ENCODE assay signal across 9 cellular contexts in genomic region chr1:152870831-152871730, GRCh38. TPM values are rescaled to one million over a fixed set of nuclear protein-coding genes. Genes with fewer than 3 reads are reported as not detected.
DNase-seq lines count a peak whose midpoint lies in the region; ATAC-seq, FAIRE-seq and TF ChIP-seq lines count a peak whose summit lies in the region.
"Had no signal": no experiment of that assay in that cellular context is flagged by ENCODE, and none has a peak within 500 bp of the region (broad histone marks: within the 10 kb centered on the region; RNA-seq: fewer than 3 reads in every experiment).

No MANE protein-coding gene starts in this region.

- no peaks in the 10 kb centered on the region for H3K4me1 Mint-ChIP-seq in activated T-cell treated with anti-CD3 and anti-CD28 coated beads, Interleukin-2, amount 50 U/mL, for 24 hours (ENCODE audit: low read depth)
- H3K4me1 Mint-ChIP-seq: stimulated activated naive CD8-positive, alpha-beta T cell treated with anti-CD3 and anti-CD28 coated beads, Interleukin-15, amount 100 ng/mL, for 72 hours had no signal

- H3K27me3 ChIP-seq in adipocyte (replicated peaks; ENCODE audit: control insufficient read depth, insufficient read depth, low read length), result no peaks in the 10 kb centered on the region
- no peaks in the 10 kb centered on the region for H3K27me3 ChIP-seq in mesendoderm (ENCODE audit: insufficient read depth, low read length, poor library complexity)

- H3K4me1 ChIP-seq in adipocyte (ENCODE audit: control insufficient read depth, insufficient read depth, low read length) (no peaks in the 10 kb centered on the region), mesendoderm (ENCODE audit: control insufficient read depth, low read depth, low read length) (no peaks in the 10 kb centered on the region)

- no peak overlapping the region for H3K23ac ChIP-seq in mesendoderm (ENCODE audit: low read length)

- no peaks in the 10 kb centered on the region for H3K79me1 ChIP-seq in mesendoderm (ENCODE audit: low read length)

- no peak overlapping the region for H2BK5ac ChIP-seq in mesendoderm (ENCODE audit: low read length)

- peak; percentile 60 for TF ChIP-seq RAD21 in Ishikawa (IDR thresholded peaks at IDR 0.05; ENCODE audit: low read depth)

- H3K9me3 Mint-ChIP-seq in activated T-cell treated with anti-CD3 and anti-CD28 coated beads, Interleukin-2, amount 50 U/mL, for 24 hours, result no peaks in the 10 kb centered on the region
- H3K9me3 Mint-ChIP-seq: stimulated activated naive CD8-positive, alpha-beta T cell treated with anti-CD3 and anti-CD28 coated beads, Interleukin-15, amount 100 ng/mL, for 72 hours had no signal

- no peaks in the 10 kb centered on the region for H3K79me2 ChIP-seq in mesendoderm (ENCODE audit: control insufficient read depth, insufficient read depth, low read length)

- H3K4me3 ChIP-seq in adipocyte (ENCODE audit: low read length) (no peak overlapping the region), mesendoderm (ENCODE audit: low read length) (no peak overlapping the region)

- H3K36me3 Mint-ChIP-seq in activated T-cell treated with anti-CD3 and anti-CD28 coated beads, Interleukin-2, amount 50 U/mL, for 24 hours (ENCODE audit: low read depth), result no peaks in the 10 kb centered on the region

- no peak overlapping the region for H3K4me3 Mint-ChIP-seq in activated T-cell treated with anti-CD3 and anti-CD28 coated beads, Interleukin-2, amount 50 U/mL, for 24 hours
- H3K4me3 Mint-ChIP-seq: stimulated activated naive CD8-positive, alpha-beta T cell treated with anti-CD3 and anti-CD28 coated beads, Interleukin-15, amount 100 ng/mL, for 72 hours had no signal

- no peak overlapping the region for H3K18ac ChIP-seq in mesendoderm (ENCODE audit: low read length)

- H3K36me3 ChIP-seq in adipocyte (ENCODE audit: control insufficient read depth, insufficient read depth, low read length, severe bottlenecking) (no peaks in the 10 kb centered on the region), mesendoderm (ENCODE audit: control insufficient read depth, insufficient read depth, low read length) (no peaks in the 10 kb centered on the region)

- H4K5ac ChIP-seq in mesendoderm (ENCODE audit: low read length), result no peak overlapping the region

- TF ChIP-seq EP300 in Ishikawa (IDR thresholded peaks at IDR 0.05; ENCODE audit: borderline replicate concordance), result no peak

- no peak overlapping the region for H2BK15ac ChIP-seq in mesendoderm (replicated peaks; ENCODE audit: low read depth)

- FAIRE-seq in RCC 7860 (lab: Jason Lieb, UNC), result no peak

- no peak overlapping the region for H3K9ac ChIP-seq in adipocyte (ENCODE audit: low read length)
- H3K9ac ChIP-seq in mesendoderm (ENCODE audit: low read length), result no peak overlapping the region

- WGBS in mesendoderm (ENCODE audit: extremely low coverage, insufficient coverage, low lambda C conversion rate), result no CpG with 5 or more reads among the region's 17 CpGs

- H3K56ac ChIP-seq in mesendoderm (ENCODE audit: low read length), result peak overlapping the region; percentile 50

- no peak for ATAC-seq in HG03159 (IDR thresholded peaks at IDR 0.05; ENCODE audit: unreplicated experiment)
- ATAC-seq: stimulated activated naive CD8-positive, alpha-beta T cell treated with anti-CD3 and anti-CD28 coated beads, Interleukin-15, amount 100 ng/mL, for 72 hours had no signal

- no peak overlapping the region for H2BK120ac ChIP-seq in mesendoderm (ENCODE audit: low read depth, low read length)

- H3K4ac ChIP-seq in mesendoderm (ENCODE audit: low read depth, low read length), result no peak overlapping the region

- H3K27ac Mint-ChIP-seq in activated T-cell treated with anti-CD3 and anti-CD28 coated beads, Interleukin-2, amount 50 U/mL, for 24 hours, result no peak overlapping the region

- peaks cover 13% of the 10 kb centered on the region for H3K27me3 Mint-ChIP-seq in activated T-cell treated with anti-CD3 and anti-CD28 coated beads, Interleukin-2, amount 50 U/mL, for 24 hours

- peak; percentile 2 for DNase-seq in G401 (ENCODE audit: low spot score)
- peak; percentile 7 for DNase-seq in adipocyte (ENCODE audit: low read depth)
- DNase-seq in mesendoderm, result peak; percentile 82
- DNase-seq in RCC 7860 (ENCODE audit: low spot score), result no peak
- DNase-seq in activated T-cell treated with anti-CD3 and anti-CD28 coated beads, Interleukin-2, amount 50 U/mL, for 24 hours, result no peak

- no peak overlapping the region for H4K8ac ChIP-seq in mesendoderm (ENCODE audit: low read depth, low read length)

- H2AK5ac ChIP-seq in mesendoderm (ENCODE audit: low read length), result no peak overlapping the region

- no peak overlapping the region for H3K27ac ChIP-seq in mesendoderm (ENCODE audit: low read depth, low read length)

- no peak overlapping the region for H3K4me2 ChIP-seq in mesendoderm (ENCODE audit: low read length)

- in situ Hi-C loops in G401 (cut with HindIII; ENCODE audit: low sequenced_read_pairs), result no loop called here

- H3K9me3 ChIP-seq in adipocyte (ENCODE audit: control insufficient read depth, low read length), result no peaks in the 10 kb centered on the region

TF ChIP-seq in Ishikawa, 13 proteins besides CTCF, POLR2A, EP300 and RAD21:
- no peak for TF ChIP-seq CREB1 (IDR thresholded peaks at IDR 0.05; ENCODE audit: low read depth)
- TF ChIP-seq TEAD4 (IDR thresholded peaks at IDR 0.05), result no peak
- TF ChIP-seq, protein P1, sequence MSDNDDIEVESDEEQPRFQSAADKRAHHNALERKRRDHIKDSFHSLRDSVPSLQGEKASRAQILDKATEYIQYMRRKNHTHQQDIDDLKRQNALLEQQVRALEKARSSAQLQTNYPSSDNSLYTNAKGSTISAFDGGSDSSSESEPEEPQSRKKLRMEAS (IDR thresholded peaks at IDR 0.05), result no peak
- TF ChIP-seq TAF1 (IDR thresholded peaks at IDR 0.05; ENCODE audit: low read depth), result no peak
- no peak for TF ChIP-seq NFIC (IDR thresholded peaks at IDR 0.05)
- no peak for TF ChIP-seq TCF12 (IDR thresholded peaks at IDR 0.05; ENCODE audit: low read depth)
- no peak for TF ChIP-seq CEBPB (IDR thresholded peaks at IDR 0.05)
- TF ChIP-seq FOXM1 (IDR thresholded peaks at IDR 0.05; ENCODE audit: borderline replicate concordance, low read depth), result no peak
- TF ChIP-seq EGR1 (IDR thresholded peaks at IDR 0.05), result no peak

RNA-seq across cellular contexts. Expression of gene SMCP, which starts 7.0 kb away (rescaled TPM):
- not detected in 2 replicates for total RNA-seq in G401 (2014; rRNA removed; shearing (Covaris generic))
- polyA plus RNA-seq in mesendoderm (2013, experiment 1 of 2), result not detected
- polyA plus RNA-seq in mesendoderm (2013, experiment 2 of 2), result not detected
- total RNA-seq: T-helper 1 cell treated with Interleukin-12 subunit alpha and Interleukin-12 subunit beta and Interleukin-4 antibody, amounts not matched to agents 30 ng/mL and 1 ng/mL, for 36 hours had no signal

RNA-seq across cellular contexts. Expression of gene LCE7A, which starts 11.3 kb away (rescaled TPM):
- not detected in 2 replicates for total RNA-seq in G401 (2014; rRNA removed; shearing (Covaris generic))
- not detected for polyA plus RNA-seq in mesendoderm (2013, experiment 1 of 2)
- not detected for polyA plus RNA-seq in mesendoderm (2013, experiment 2 of 2)
- total RNA-seq: T-helper 1 cell treated with Interleukin-12 subunit alpha and Interleukin-12 subunit beta and Interleukin-4 antibody, amounts not matched to agents 30 ng/mL and 1 ng/mL, for 36 hours had no signal

RNA-seq across cellular contexts. Expression of gene LCE6A, which starts 28.4 kb away (rescaled TPM):
- not detected in 2 replicates for total RNA-seq in G401 (2014; rRNA removed; shearing (Covaris generic))
- polyA plus RNA-seq in mesendoderm (2013, experiment 1 of 2), result not detected
- not detected for polyA plus RNA-seq in mesendoderm (2013, experiment 2 of 2)
- total RNA-seq: T-helper 1 cell treated with Interleukin-12 subunit alpha and Interleukin-12 subunit beta and Interleukin-4 antibody, amounts not matched to agents 30 ng/mL and 1 ng/mL, for 36 hours had no signal

RNA-seq across cellular contexts. Expression of gene IVL, which starts 37.3 kb away (rescaled TPM):
- not detected in 2 replicates for total RNA-seq in G401 (2014; rRNA removed; shearing (Covaris generic))
- not detected for polyA plus RNA-seq in mesendoderm (2013, experiment 1 of 2)
- not detected for polyA plus RNA-seq in mesendoderm (2013, experiment 2 of 2)
- total RNA-seq: T-helper 1 cell treated with Interleukin-12 subunit alpha and Interleukin-12 subunit beta and Interleukin-4 antibody, amounts not matched to agents 30 ng/mL and 1 ng/mL, for 36 hours had no signal

RNA-seq across cellular contexts. Expression of gene LCE1A, which starts 43.8 kb away (rescaled TPM):
- not detected in 2 replicates for total RNA-seq in G401 (2014; rRNA removed; shearing (Covaris generic))
- not detected for polyA plus RNA-seq in mesendoderm (2013, experiment 1 of 2)
- polyA plus RNA-seq in mesendoderm (2013, experiment 2 of 2), result not detected
- total RNA-seq: T-helper 1 cell treated with Interleukin-12 subunit alpha and Interleukin-12 subunit beta and Interleukin-4 antibody, amounts not matched to agents 30 ng/mL and 1 ng/mL, for 36 hours had no signal

Comparison
In these comparisons a context has a peak if more than half of its experiments do, and no peak if none do; other contexts are left out.
1. DNase-seq: peak in G401 (single experiment), adipocyte (single experiment) and mesendoderm (single experiment); none in RCC 7860 (single experiment) and activated T-cell treated with anti-CD3 and anti-CD28 coated beads, Interleukin-2, amount 50 U/mL, for 24 hours (single experiment).